9 cellular contexts compared by ENCODE assay signal in genomic region chr17:74211929-74212261, GRCh38. TPM values are rescaled to one million over a fixed set of nuclear protein-coding genes. Genes with fewer than 3 reads are reported as not detected.
A peak's percentile ranks its signal among the peaks of the same experiment; 100 is the strongest.
DNase-seq lines count a peak whose midpoint lies in the region; ATAC-seq and TF ChIP-seq lines count a peak whose summit lies in the region.
"Had no signal": no experiment of that assay in that cellular context is flagged by ENCODE, and none has a peak within 500 bp of the region (broad histone marks: within the 10 kb centered on the region; RNA-seq: fewer than 3 reads in every experiment).

No MANE protein-coding gene starts in this region.

- H2BK12ac ChIP-seq in mesenchymal stem cell (ENCODE audit: low read length in 2 of 2), result peak overlapping the region in 1 of 2 experiments; percentile 4

- WGBS in heart right ventricle, 2 donors, result 26 to 32% methylated on average over 12 of the region's 12 CpGs
- 40% methylated on average over 12 of the region's 12 CpGs for WGBS in mesenchymal stem cell

- H3K79me1 ChIP-seq in mesenchymal stem cell (replicated peaks; ENCODE audit: low read length, poor library complexity, severe bottlenecking), result peaks cover 6% of the 10 kb centered on the region

- H3K4me3 ChIP-seq in heart right ventricle, result peak overlapping the region; percentile 34 to 72 (median 64)
- H3K4me3 ChIP-seq in mesenchymal stem cell (ENCODE audit: insufficient read depth in 1 of 2, low read depth in 1 of 2, low read length in 2 of 2), result peak overlapping the region in 1 of 2 experiments; percentile 89
- peak overlapping the region; percentile 49 to 52 for H3K4me3 ChIP-seq in vagina

- no peak for DNase-seq in heart right ventricle
- DNase-seq in cardiac septum (ENCODE audit: low spot score), result no peak
- no peak for DNase-seq in mesenchymal stem cell
- no peak for DNase-seq in vagina (ENCODE audit: extremely low spot score in 2 of 2)
- DNase-seq in stimulated activated CD4-positive, alpha-beta T cell treated with anti-CD3 and anti-CD28 coated beads, Interleukin-1b, Interleukin-23, amount 100 ng/mL, for 48 hours, result no peak
- DNase-seq: NCI-H510A treated with DMSO at 0.1 percent for 48 hours had no signal

- peak overlapping the region; percentile 23 for H2AK5ac ChIP-seq in mesenchymal stem cell (ENCODE audit: low read length, severe bottlenecking)

- peak overlapping the region; percentile 91 for H3K9ac ChIP-seq in mesenchymal stem cell (ENCODE audit: low read length)

- peaks cover 0 to 45% (median 18%) of the 10 kb centered on the region in 9 donors for H3K36me3 ChIP-seq in heart right ventricle
- H3K36me3 ChIP-seq in mesenchymal stem cell (ENCODE audit: control insufficient read depth in 1 of 2, insufficient read depth in 2 of 2, low read depth in 1 of 2, low read length in 2 of 2), result peaks cover 27 to 40% of the 10 kb centered on the region in 2 experiments
- H3K36me3 ChIP-seq in vagina, result peaks cover 0 to 29% of the 10 kb centered on the region in 2 donors

- H2BK120ac ChIP-seq in mesenchymal stem cell (ENCODE audit: low read depth, low read length), result no peak overlapping the region

- H2BK15ac ChIP-seq in mesenchymal stem cell (ENCODE audit: low read depth, poor library complexity, severe bottlenecking), result peak overlapping the region; percentile 61

- H3K23ac ChIP-seq in mesenchymal stem cell (ENCODE audit: low read length in 2 of 2), result peak overlapping the region in 1 of 2 experiments; percentile 94

- no peak overlapping the region for H2BK5ac ChIP-seq in mesenchymal stem cell (ENCODE audit: low read depth, low read length, poor library complexity, severe bottlenecking)

- intact Hi-C loops in heart right ventricle (cut with DNase I), result loop anchor here in 9 of 10 donors (2.0 to 10.0 kb wide), 10 partner anchors 29 to 243 kb away; partner anchors contain the start of gene BTBD17 (in 4 of the 9)
- intact Hi-C loops in cardiac septum (cut with DNase I), result loop anchor here (2.0 to 5.0 kb wide), 2 partner anchors 85 to 150 kb away; partner anchors contain the start of gene BTBD17
- intact Hi-C loops in vagina (cut with DNase I), result loop anchor here (5.0 to 10.0 kb wide), 3 partner anchors 75 to 243 kb away; partner anchors contain the start of gene BTBD17

- H3K4me1 ChIP-seq in heart right ventricle (peaks cover 22 to 90% (median 78%) of the 10 kb centered on the region in 9 donors), mesenchymal stem cell (ENCODE audit: control insufficient read depth, insufficient read depth, low read depth, low read length) (peaks cover 44% of the 10 kb centered on the region), vagina (peaks cover 61% of the 10 kb centered on the region)

- no peak for ATAC-seq in heart right ventricle
- no peak for ATAC-seq in GM21515 (IDR thresholded peaks at IDR 0.05; ENCODE audit: unreplicated experiment)
- ATAC-seq in GM19395 (IDR thresholded peaks at IDR 0.05; ENCODE audit: unreplicated experiment), result no peak

- no peaks in the 10 kb centered on the region for H3K27me3 ChIP-seq in heart right ventricle
- peaks cover 20 to 33% of the 10 kb centered on the region in 2 experiments for H3K27me3 ChIP-seq in mesenchymal stem cell (ENCODE audit: control insufficient read depth in 1 of 2, insufficient read depth in 1 of 2, low read length in 2 of 2)
- no peaks in the 10 kb centered on the region for H3K27me3 ChIP-seq in vagina

- H3K4me3 Mint-ChIP-seq in brain, result peak overlapping the region; percentile 33 to 87 (median 85)

- peak overlapping the region; percentile 68 to 93 (median 88) for H3K27ac Mint-ChIP-seq in brain

- peak overlapping the region; percentile 71 for H3K4me2 ChIP-seq in mesenchymal stem cell (ENCODE audit: low read length, poor library complexity, severe bottlenecking)

- H3K14ac ChIP-seq in mesenchymal stem cell (ENCODE audit: low read length in 2 of 2), result peak overlapping the region in 1 of 2 experiments; percentile 39

- H4K91ac ChIP-seq in mesenchymal stem cell (ENCODE audit: low read length), result no peak overlapping the region

- H3K18ac ChIP-seq in mesenchymal stem cell (ENCODE audit: low read depth in 1 of 2, low read length in 2 of 2), result peak overlapping the region; percentile 30 to 31

- H3K27ac ChIP-seq in heart right ventricle (peak overlapping the region in 9 of 10 donors; percentile 67 to 93 (median 88)), mesenchymal stem cell (ENCODE audit: low read length, poor library complexity, severe bottlenecking) (no peak overlapping the region), vagina (peak overlapping the region; percentile 86)

- no peak for TF ChIP-seq POLR2A in vagina (IDR thresholded peaks at IDR 0.05)

- H3K27me3 Mint-ChIP-seq in brain, result peaks cover 14% of the 10 kb centered on the region

- peaks cover 93% of the 10 kb centered on the region for H3K4me1 Mint-ChIP-seq in brain

- H4K8ac ChIP-seq in mesenchymal stem cell (ENCODE audit: low read length), result no peak overlapping the region

- peaks cover 30% of the 10 kb centered on the region for H3K36me3 Mint-ChIP-seq in brain

- TF ChIP-seq CTCF in heart right ventricle (IDR thresholded peaks at IDR 0.05), result no peak
- no peak for TF ChIP-seq CTCF in brain (conservative IDR thresholded peaks at IDR 0.05)
- TF ChIP-seq CTCF in vagina (IDR thresholded peaks at IDR 0.05), result no peak

- H3K9me3 Mint-ChIP-seq in brain, result peaks cover 0 to 3% (median 0%) of the 10 kb centered on the region in 5 experiments

- H3K4ac ChIP-seq in mesenchymal stem cell (ENCODE audit: low read depth in 1 of 2, low read length in 2 of 2), result peak overlapping the region in 1 of 2 experiments; percentile 67

- H3K9me3 ChIP-seq in heart right ventricle (no peaks in the 10 kb centered on the region), mesenchymal stem cell (ENCODE audit: control insufficient read depth, low read length) (no peaks in the 10 kb centered on the region), vagina (no peaks in the 10 kb centered on the region)

- H2AFZ ChIP-seq in mesenchymal stem cell (ENCODE audit: low read depth, low read length), result no peak overlapping the region

RNA-seq across cellular contexts. Expression of gene TTYH2, which starts 1.5 kb away (rescaled TPM):
- total RNA-seq in heart right ventricle (10 to 100 TPM; 20.9 to 36.3 (median 26.1) TPM), cardiac septum (17.9 TPM), vagina (3.4 TPM)
- polyA plus RNA-seq in heart right ventricle (10 to 100 TPM in 1 of 2 donors, 1 to 10 TPM in 1; 8.6 to 20.6 TPM), brain (ENCODE audit: insufficient read depth, low read depth, low replicate concordance) (91.1 TPM)
- 2.0 TPM for polyA plus RNA-seq in mesenchymal stem cell (2013, experiment 1 of 2)
- polyA plus RNA-seq in mesenchymal stem cell (2013, experiment 2 of 2), result 2.7 TPM

RNA-seq across cellular contexts. Expression of gene RPL38, which starts 8.4 kb away (rescaled TPM):
- total RNA-seq in heart right ventricle, result 100 to 1,000 TPM; 661 to 847 (median 735) TPM
- polyA plus RNA-seq in heart right ventricle, result 1,000 to 10,000 TPM; 1,527 to 2,186 TPM
- 575 TPM for total RNA-seq in cardiac septum
- 4,253 TPM for polyA plus RNA-seq in brain (ENCODE audit: insufficient read depth, low read depth, low replicate concordance)
- 3,306 TPM for polyA plus RNA-seq in mesenchymal stem cell (2013, experiment 1 of 2)
- polyA plus RNA-seq in mesenchymal stem cell (2013, experiment 2 of 2), result 3,256 TPM
- total RNA-seq in vagina, result 571 TPM
